ENCODE assay signal across 8 cellular contexts in genomic region chr2:130181338-130181879, GRCh38. TPM values are rescaled to one million over a fixed set of nuclear protein-coding genes. Genes with fewer than 3 reads are reported as not detected.
DNase-seq lines count a peak whose midpoint lies in the region; ATAC-seq and TF ChIP-seq lines count a peak whose summit lies in the region.

A gene with protein sequence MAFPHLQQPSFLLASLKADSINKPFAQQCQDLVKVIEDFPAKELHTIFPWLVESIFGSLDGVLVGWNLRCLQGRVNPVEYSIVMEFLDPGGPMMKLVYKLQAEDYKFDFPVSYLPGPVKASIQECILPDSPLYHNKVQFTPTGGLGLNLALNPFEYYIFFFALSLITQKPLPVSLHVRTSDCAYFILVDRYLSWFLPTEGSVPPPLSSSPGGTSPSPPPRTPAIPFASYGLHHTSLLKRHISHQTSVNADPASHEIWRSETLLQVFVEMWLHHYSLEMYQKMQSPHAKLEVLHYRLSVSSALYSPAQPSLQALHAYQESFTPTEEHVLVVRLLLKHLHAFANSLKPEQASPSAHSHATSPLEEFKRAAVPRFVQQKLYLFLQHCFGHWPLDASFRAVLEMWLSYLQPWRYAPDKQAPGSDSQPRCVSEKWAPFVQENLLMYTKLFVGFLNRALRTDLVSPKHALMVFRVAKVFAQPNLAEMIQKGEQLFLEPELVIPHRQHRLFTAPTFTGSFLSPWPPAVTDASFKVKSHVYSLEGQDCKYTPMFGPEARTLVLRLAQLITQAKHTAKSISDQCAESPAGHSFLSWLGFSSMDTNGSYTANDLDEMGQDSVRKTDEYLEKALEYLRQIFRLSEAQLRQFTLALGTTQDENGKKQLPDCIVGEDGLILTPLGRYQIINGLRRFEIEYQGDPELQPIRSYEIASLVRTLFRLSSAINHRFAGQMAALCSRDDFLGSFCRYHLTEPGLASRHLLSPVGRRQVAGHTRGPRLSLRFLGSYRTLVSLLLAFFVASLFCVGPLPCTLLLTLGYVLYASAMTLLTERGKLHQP (minus strand): TSS chr2:130181602. CDS start chr2:130176592, 5,010 bp downstream.

- no peaks in the 10 kb centered on the region for H3K9me3 Mint-ChIP-seq in activated CD4-positive, alpha-beta T cell treated with anti-CD3 and anti-CD28 coated beads, Interleukin-2, amount 10 ng/mL, durations not matched to agents 7 days and 5 days

- no peak for TF ChIP-seq CTCF in BE2C (IDR thresholded peaks at IDR 0.05; ENCODE audit: low read depth, low read length)

- CTCF ChIA-PET in activated CD4-positive, alpha-beta T cell treated with anti-CD3 and anti-CD28 coated beads, Interleukin-2, amount 10 ng/mL, durations not matched to agents 7 days and 5 days (lab: Charles Lee) = interaction anchor here (0.7 to 2.4 kb wide), 7 partner anchors 12 to 196 kb away, joined by 3 to 27 read pairs (median 3); partner anchors contain the start of gene IMP4

- peaks cover 28% of the 10 kb centered on the region for H3K4me1 Mint-ChIP-seq in activated CD4-positive, alpha-beta T cell treated with anti-CD3 and anti-CD28 coated beads, Interleukin-2, amount 10 ng/mL, durations not matched to agents 7 days and 5 days

- peak within 1 kb of the TSS; percentile 87 for H3K4me3 ChIP-seq in BE2C (ENCODE audit: low read depth, low read length)

- H3K27me3 ChIP-seq in BE2C = no peaks in the 10 kb centered on the region

- H3K4me1 ChIP-seq in BE2C = no peaks in the 10 kb centered on the region

- peaks cover 9% of the 10 kb centered on the region for H3K36me3 Mint-ChIP-seq in activated CD4-positive, alpha-beta T cell treated with anti-CD3 and anti-CD28 coated beads, Interleukin-2, amount 10 ng/mL, durations not matched to agents 7 days and 5 days (ENCODE audit: low read depth)

- no peaks in the 10 kb centered on the region for H3K36me3 ChIP-seq in BE2C

- peak; percentile 92 for DNase-seq in BE2C
- peak; percentile 94 for DNase-seq in NCI-H69 (lab: John Stamatoyannopoulos, UW)
- DNase-seq in activated CD4-positive, alpha-beta T cell treated with anti-CD3 and anti-CD28 coated beads, Interleukin-2, amount 10 ng/mL, durations not matched to agents 7 days and 5 days = peak; percentile 96
- DNase-seq in cortex of kidney (lab: John Stamatoyannopoulos, UW) = peak; percentile 44
- peak; percentile 99 for DNase-seq in left kidney (ENCODE audit: low read depth, low spot score)
- DNase-seq in stimulated activated CD4-positive, alpha-beta T cell treated with anti-CD3 and anti-CD28 coated beads, Interleukin-2, amount 100 ng/mL, for 24 hours = peak; percentile 97 to 98

- ATAC-seq in GM19328 (IDR thresholded peaks at IDR 0.05; ENCODE audit: unreplicated experiment) (peak; percentile 57), HG03520 (IDR thresholded peaks at IDR 0.05; ENCODE audit: unreplicated experiment) (peak; percentile 46)

- POLR2A ChIA-PET in activated CD4-positive, alpha-beta T cell treated with anti-CD3 and anti-CD28 coated beads, Interleukin-2, amount 10 ng/mL, durations not matched to agents 7 days and 5 days (lab: Charles Lee) = interaction anchor here (0.8 kb wide), 1 partner anchor 195 kb away, joined by 3 read pairs; no protein-coding TSS in a partner anchor

- H3K9me3 ChIP-seq in BE2C = no peaks in the 10 kb centered on the region

- H3K27me3 Mint-ChIP-seq in activated CD4-positive, alpha-beta T cell treated with anti-CD3 and anti-CD28 coated beads, Interleukin-2, amount 10 ng/mL, durations not matched to agents 7 days and 5 days = no peaks in the 10 kb centered on the region

- peak within 1 kb of the TSS; percentile 91 for H3K4me3 Mint-ChIP-seq in activated CD4-positive, alpha-beta T cell treated with anti-CD3 and anti-CD28 coated beads, Interleukin-2, amount 10 ng/mL, durations not matched to agents 7 days and 5 days

- peak within 1 kb of the TSS; percentile 99 for H3K27ac Mint-ChIP-seq in activated CD4-positive, alpha-beta T cell treated with anti-CD3 and anti-CD28 coated beads, Interleukin-2, amount 10 ng/mL, durations not matched to agents 7 days and 5 days

RNA-seq across cellular contexts. Expression of the gene that starts here (rescaled TPM):
- 53.7 TPM for polyA plus RNA-seq in BE2C (2012; ENCODE audit: insufficient read depth, insufficient read length, low read depth)
- total RNA-seq in activated CD4-positive, alpha-beta T cell treated with anti-CD3 and anti-CD28 coated beads, Interleukin-2, amount 10 ng/mL, durations not matched to agents 7 days and 5 days = 10 to 100 TPM; 70.9 to 71.3 TPM

Comparison
In these comparisons a context has a peak if more than half of its experiments do, and no peak if none do; other contexts are left out.
1. Peak in every context shown above with its lines: DNase-seq, ATAC-seq and H3K4me3 ChIP-seq.
2. DNase-seq: peak in every context shown above with its lines; median percentile 99 in left kidney; 98 in stimulated activated CD4-positive, alpha-beta T cell treated with anti-CD3 and anti-CD28 coated beads, Interleukin-2, amount 100 ng/mL, for 24 hours; 96 in activated CD4-positive, alpha-beta T cell treated with anti-CD3 and anti-CD28 coated beads, Interleukin-2, amount 10 ng/mL, durations not matched to agents 7 days and 5 days; 94 in NCI-H69; 92 in BE2C; 44 in cortex of kidney.